In the genomic region with DNA sequence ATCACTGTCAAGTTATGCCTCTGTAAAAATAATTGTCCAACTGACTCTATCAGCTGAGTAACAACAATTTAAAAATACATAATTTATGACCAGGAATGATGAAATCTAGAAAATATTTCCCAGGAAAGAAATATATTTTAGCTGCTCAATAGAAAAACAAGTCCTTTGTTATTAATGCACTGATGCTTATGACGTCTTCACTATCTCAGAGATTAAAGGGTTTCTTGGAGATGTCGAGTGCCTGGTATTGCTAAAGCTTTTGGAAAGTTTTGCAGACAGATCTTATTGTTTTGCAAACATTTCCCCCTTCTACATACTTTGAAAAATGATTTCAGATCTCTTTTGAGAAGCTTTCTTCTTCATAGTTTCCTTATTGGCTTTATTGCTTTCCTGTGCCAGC, we compare ENCODE assay signal across 13 cellular contexts.
"Had no signal": no experiment of that assay in that cellular context is flagged by ENCODE, and none has a peak within 500 bp of the region (broad histone marks: within the 10 kb centered on the region; RNA-seq: fewer than 3 reads in every experiment).

No MANE protein-coding gene starts in this region.

- H3K4me1 ChIP-seq: neural progenitor cell, parathyroid adenoma had no signal

- H3K4me3 Mint-ChIP-seq: activated T-helper 17 cell treated with anti-CD3 and anti-CD28 coated beads, Interleukin-2, amount 50 U/mL, for 72 hours; neural progenitor cell; stimulated activated effector memory CD8-positive, alpha-beta T cell treated with anti-CD3 and anti-CD28 coated beads, Interleukin-12 subunit alpha, Interleukin-12 subunit beta, amount 100 ng/mL, for 72 hours had no signal

- H3K27ac ChIP-seq: neural progenitor cell, parathyroid adenoma had no signal

- H3K79me2 ChIP-seq: parathyroid adenoma had no signal

- H3K4me3 ChIP-seq: neural progenitor cell had no signal

- H3K36me3 Mint-ChIP-seq: neural progenitor cell; stimulated activated effector memory CD8-positive, alpha-beta T cell treated with anti-CD3 and anti-CD28 coated beads, Interleukin-12 subunit alpha, Interleukin-12 subunit beta, amount 100 ng/mL, for 72 hours had no signal

- H3K9ac ChIP-seq: neural progenitor cell, parathyroid adenoma had no signal

- H2AFZ ChIP-seq: neural progenitor cell, parathyroid adenoma had no signal

- H3K27ac Mint-ChIP-seq: activated T-helper 17 cell treated with anti-CD3 and anti-CD28 coated beads, Interleukin-2, amount 50 U/mL, for 72 hours; neural progenitor cell; stimulated activated effector memory CD8-positive, alpha-beta T cell treated with anti-CD3 and anti-CD28 coated beads, Interleukin-12 subunit alpha, Interleukin-12 subunit beta, amount 100 ng/mL, for 72 hours had no signal

- H3K9me3 Mint-ChIP-seq: activated T-helper 17 cell treated with anti-CD3 and anti-CD28 coated beads, Interleukin-2, amount 50 U/mL, for 72 hours; neural progenitor cell; stimulated activated effector memory CD8-positive, alpha-beta T cell treated with anti-CD3 and anti-CD28 coated beads, Interleukin-12 subunit alpha, Interleukin-12 subunit beta, amount 100 ng/mL, for 72 hours had no signal

- H3K4me2 ChIP-seq: neural progenitor cell had no signal

- H3K27me3 Mint-ChIP-seq: activated T-helper 17 cell treated with anti-CD3 and anti-CD28 coated beads, Interleukin-2, amount 50 U/mL, for 72 hours had no signal

- H3K4me1 Mint-ChIP-seq: activated T-helper 17 cell treated with anti-CD3 and anti-CD28 coated beads, Interleukin-2, amount 50 U/mL, for 72 hours; neural progenitor cell had no signal

- DNase-seq: activated CD4-positive, alpha-beta T cell treated with anti-CD3 and anti-CD28 coated beads, Interleukin-2, amount 50 U/mL, for 4 hours; activated naive CD4-positive, alpha-beta T cell treated with Interleukin-2 at 50 U/mL for 16 hours; activated T-cell treated with anti-CD3 and anti-CD28 coated beads for 4 hours; erythroblast; hypothalamus; kidney glomerular epithelial cell; stimulated activated CD4-positive, alpha-beta T cell treated with anti-CD3 and anti-CD28 coated beads, Interleukin-12 subunit alpha, Interleukin-12 subunit beta, amount 100 ng/mL, for 4 hours; stimulated activated CD4-positive, alpha-beta T cell treated with anti-CD3 and anti-CD28 coated beads, Interleukin-2, amount 100 ng/mL, for 24 hours; T-helper 9 cell had no signal

- H3K36me3 ChIP-seq: neural progenitor cell had no signal

- H3K27me3 ChIP-seq: neural progenitor cell had no signal
